Comparison of ENCODE assay signal across 2 cellular contexts in the genomic region with DNA sequence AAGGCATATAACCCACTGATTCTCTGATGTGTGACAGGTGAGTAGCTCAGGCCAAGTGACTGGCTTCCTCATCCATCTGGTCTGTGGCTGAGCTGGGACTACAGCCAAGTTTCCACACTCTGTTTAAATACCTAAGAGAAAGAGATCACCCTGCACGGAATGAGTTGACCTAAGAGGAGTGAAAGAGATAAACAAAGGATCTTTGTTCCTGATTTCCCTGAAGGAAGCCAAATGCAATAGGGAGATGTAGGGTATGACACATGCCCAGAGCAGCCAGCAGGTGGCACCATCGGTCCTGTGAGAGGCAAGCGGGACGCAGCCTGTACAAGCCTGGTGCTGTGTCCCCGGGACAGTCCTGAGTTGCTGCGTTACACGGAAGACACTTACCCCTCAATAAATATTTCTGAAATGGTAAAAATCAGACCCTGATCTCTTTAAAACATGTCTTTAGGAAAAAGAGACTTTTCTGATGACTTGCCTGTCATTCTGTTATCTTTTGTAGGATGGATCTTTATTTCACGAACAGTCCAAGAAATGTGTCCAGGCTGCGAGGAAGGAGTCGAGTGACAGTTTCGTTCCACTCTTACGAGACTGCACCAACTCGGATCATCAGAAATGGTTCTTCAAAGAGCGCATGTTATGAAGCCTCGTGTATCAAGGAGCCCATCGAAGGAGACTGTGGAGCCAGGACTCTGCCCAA.
TF ChIP-seq lines count a peak whose summit lies in the region.

No MANE protein-coding gene starts in this region.

TF ChIP-seq in IMR-90, 13 proteins besides CTCF, POLR2A, EP300 and RAD21:
- TF ChIP-seq, protein P1, sequence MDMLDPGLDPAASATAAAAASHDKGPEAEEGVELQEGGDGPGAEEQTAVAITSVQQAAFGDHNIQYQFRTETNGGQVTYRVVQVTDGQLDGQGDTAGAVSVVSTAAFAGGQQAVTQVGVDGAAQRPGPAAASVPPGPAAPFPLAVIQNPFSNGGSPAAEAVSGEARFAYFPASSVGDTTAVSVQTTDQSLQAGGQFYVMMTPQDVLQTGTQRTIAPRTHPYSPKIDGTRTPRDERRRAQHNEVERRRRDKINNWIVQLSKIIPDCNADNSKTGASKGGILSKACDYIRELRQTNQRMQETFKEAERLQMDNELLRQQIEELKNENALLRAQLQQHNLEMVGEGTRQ (IDR thresholded peaks at IDR 0.05; ENCODE audit: low read depth, low read length) = no peak
- TF ChIP-seq BHLHE40 (IDR thresholded peaks at IDR 0.05; ENCODE audit: low read depth, low read length) (peak; percentile 65), SMC3 (IDR thresholded peaks at IDR 0.05; ENCODE audit: low read depth, low read length) (peak; percentile 91)

TF ChIP-seq in PFSK-1, 5 proteins besides CTCF, POLR2A, EP300 and RAD21:
- TF ChIP-seq FOXP2 (optimal IDR thresholded peaks at IDR 0.05; ENCODE audit: borderline replicate concordance, extremely low read depth, extremely low read length, insufficient read depth) = peak; percentile 44
- TF ChIP-seq, protein P2, sequence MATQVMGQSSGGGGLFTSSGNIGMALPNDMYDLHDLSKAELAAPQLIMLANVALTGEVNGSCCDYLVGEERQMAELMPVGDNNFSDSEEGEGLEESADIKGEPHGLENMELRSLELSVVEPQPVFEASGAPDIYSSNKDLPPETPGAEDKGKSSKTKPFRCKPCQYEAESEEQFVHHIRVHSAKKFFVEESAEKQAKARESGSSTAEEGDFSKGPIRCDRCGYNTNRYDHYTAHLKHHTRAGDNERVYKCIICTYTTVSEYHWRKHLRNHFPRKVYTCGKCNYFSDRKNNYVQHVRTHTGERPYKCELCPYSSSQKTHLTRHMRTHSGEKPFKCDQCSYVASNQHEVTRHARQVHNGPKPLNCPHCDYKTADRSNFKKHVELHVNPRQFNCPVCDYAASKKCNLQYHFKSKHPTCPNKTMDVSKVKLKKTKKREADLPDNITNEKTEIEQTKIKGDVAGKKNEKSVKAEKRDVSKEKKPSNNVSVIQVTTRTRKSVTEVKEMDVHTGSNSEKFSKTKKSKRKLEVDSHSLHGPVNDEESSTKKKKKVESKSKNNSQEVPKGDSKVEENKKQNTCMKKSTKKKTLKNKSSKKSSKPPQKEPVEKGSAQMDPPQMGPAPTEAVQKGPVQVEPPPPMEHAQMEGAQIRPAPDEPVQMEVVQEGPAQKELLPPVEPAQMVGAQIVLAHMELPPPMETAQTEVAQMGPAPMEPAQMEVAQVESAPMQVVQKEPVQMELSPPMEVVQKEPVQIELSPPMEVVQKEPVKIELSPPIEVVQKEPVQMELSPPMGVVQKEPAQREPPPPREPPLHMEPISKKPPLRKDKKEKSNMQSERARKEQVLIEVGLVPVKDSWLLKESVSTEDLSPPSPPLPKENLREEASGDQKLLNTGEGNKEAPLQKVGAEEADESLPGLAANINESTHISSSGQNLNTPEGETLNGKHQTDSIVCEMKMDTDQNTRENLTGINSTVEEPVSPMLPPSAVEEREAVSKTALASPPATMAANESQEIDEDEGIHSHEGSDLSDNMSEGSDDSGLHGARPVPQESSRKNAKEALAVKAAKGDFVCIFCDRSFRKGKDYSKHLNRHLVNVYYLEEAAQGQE (IDR thresholded peaks at IDR 0.05; ENCODE audit: insufficient read depth in 1 of 2, low read depth in 2 of 2, low read length in 2 of 2) = no peak
- no peak for TF ChIP-seq SIN3A (IDR thresholded peaks at IDR 0.05; ENCODE audit: borderline replicate concordance, insufficient read depth, low read length)
